In genomic region chr2:199457147-199458016, GRCh38 we compare ENCODE assay signal across 8 cellular contexts.
DNase-seq lines count a peak whose midpoint lies in the region; ATAC-seq lines count a peak whose summit lies in the region.

SATB2 (minus strand) TSS chr2:199457939; CDS start chr2:199456037, 1,902 bp downstream.

- peaks cover 19% of the 10 kb centered on the region for H3K79me2 ChIP-seq in ACC112 (ENCODE audit: control insufficient read depth, insufficient read depth, low read length, unreplicated experiment)

- no peaks in the 10 kb centered on the region for H3K36me3 ChIP-seq in ACC112 (ENCODE audit: insufficient read depth, low read length)
- H3K36me3 ChIP-seq in iPS-20b (ENCODE audit: insufficient read depth, low read depth, low read length), result no peaks in the 10 kb centered on the region

- no peaks in the 10 kb centered on the region for H3K9me3 Mint-ChIP-seq in stimulated activated effector memory CD8-positive, alpha-beta T cell treated with anti-CD3 and anti-CD28 coated beads, Interleukin-12 subunit alpha, Interleukin-12 subunit beta, amount 100 ng/mL, for 72 hours

- H3K4me1 Mint-ChIP-seq in stimulated activated effector memory CD8-positive, alpha-beta T cell treated with anti-CD3 and anti-CD28 coated beads, Interleukin-12 subunit alpha, Interleukin-12 subunit beta, amount 100 ng/mL, for 72 hours, result peaks cover 11% of the 10 kb centered on the region

- peak; percentile 71 for ATAC-seq in stimulated activated effector memory CD8-positive, alpha-beta T cell treated with anti-CD3 and anti-CD28 coated beads, Interleukin-12 subunit alpha, Interleukin-12 subunit beta, amount 100 ng/mL, for 72 hours
- no peak for ATAC-seq in HG03135 (IDR thresholded peaks at IDR 0.05; ENCODE audit: unreplicated experiment)

- H3K9ac ChIP-seq in iPS-20b (ENCODE audit: low read depth, low read length), result peak within 1 kb of the TSS; percentile 64; the same call in 1 of the 2 replicates

- H3K27me3 ChIP-seq in ACC112 (ENCODE audit: insufficient read depth, low read length) (peaks cover 5% of the 10 kb centered on the region; the same call in 1 of the 2 replicates), iPS-20b (ENCODE audit: insufficient read depth, low read length) (peaks cover 77% of the 10 kb centered on the region)

- no peaks in the 10 kb centered on the region for H3K9me3 ChIP-seq in iPS-20b (ENCODE audit: insufficient read depth, low read depth, low read length)

- H3K4me1 ChIP-seq in ACC112 (ENCODE audit: control insufficient read depth, insufficient read depth, low read length, unreplicated experiment) (peaks cover 13% of the 10 kb centered on the region), iPS-20b (ENCODE audit: insufficient read depth, low read length) (peaks cover 4% of the 10 kb centered on the region)

- H3K27ac ChIP-seq in ACC112 (ENCODE audit: low read depth, low read length) (peak within 1 kb of the TSS; percentile 59), iPS-20b (ENCODE audit: low read length) (no peak within 1 kb of the TSS)

- no peaks in the 10 kb centered on the region for H3K36me3 Mint-ChIP-seq in stimulated activated effector memory CD8-positive, alpha-beta T cell treated with anti-CD3 and anti-CD28 coated beads, Interleukin-12 subunit alpha, Interleukin-12 subunit beta, amount 100 ng/mL, for 72 hours

- peak within 1 kb of the TSS; percentile 66 for H2AFZ ChIP-seq in ACC112 (ENCODE audit: low read length, unreplicated experiment)

- H3K27ac Mint-ChIP-seq in stimulated activated effector memory CD8-positive, alpha-beta T cell treated with anti-CD3 and anti-CD28 coated beads, Interleukin-12 subunit alpha, Interleukin-12 subunit beta, amount 100 ng/mL, for 72 hours, result no peak within 1 kb of the TSS

- peak within 1 kb of the TSS; percentile 86 for H3K4me3 Mint-ChIP-seq in stimulated activated effector memory CD8-positive, alpha-beta T cell treated with anti-CD3 and anti-CD28 coated beads, Interleukin-12 subunit alpha, Interleukin-12 subunit beta, amount 100 ng/mL, for 72 hours

- DNase-seq in ELF-1 (ENCODE audit: low read depth, low spot score), result peak; percentile 71
- peak; percentile 45 for DNase-seq in NCI-H510A (lab: John Stamatoyannopoulos, UW)
- peak; percentile 71 for DNase-seq in amniotic stem cell (lab: John Stamatoyannopoulos, UW)
- DNase-seq in stimulated activated effector memory CD8-positive, alpha-beta T cell treated with anti-CD3 and anti-CD28 coated beads, Interleukin-12 subunit alpha, Interleukin-12 subunit beta, amount 100 ng/mL, for 72 hours (ENCODE audit: low spot score in 2 of 2), result no peak
- DNase-seq in NCI-H226, result no peak

- H3K4me3 ChIP-seq in ACC112 (ENCODE audit: low read depth, low read length) (peak within 1 kb of the TSS; percentile 99), iPS-20b (ENCODE audit: low read length) (peak within 1 kb of the TSS; percentile 74)

Comparison
In these comparisons a context has a peak if more than half of its experiments do, and no peak if none do; other contexts are left out.
1. DNase-seq: peak in ELF-1 (single experiment), NCI-H510A (single experiment) and amniotic stem cell (single experiment); none in stimulated activated effector memory CD8-positive, alpha-beta T cell treated with anti-CD3 and anti-CD28 coated beads, Interleukin-12 subunit alpha, Interleukin-12 subunit beta, amount 100 ng/mL, for 72 hours (0 of 2) and NCI-H226 (single experiment).